In the genomic region with DNA sequence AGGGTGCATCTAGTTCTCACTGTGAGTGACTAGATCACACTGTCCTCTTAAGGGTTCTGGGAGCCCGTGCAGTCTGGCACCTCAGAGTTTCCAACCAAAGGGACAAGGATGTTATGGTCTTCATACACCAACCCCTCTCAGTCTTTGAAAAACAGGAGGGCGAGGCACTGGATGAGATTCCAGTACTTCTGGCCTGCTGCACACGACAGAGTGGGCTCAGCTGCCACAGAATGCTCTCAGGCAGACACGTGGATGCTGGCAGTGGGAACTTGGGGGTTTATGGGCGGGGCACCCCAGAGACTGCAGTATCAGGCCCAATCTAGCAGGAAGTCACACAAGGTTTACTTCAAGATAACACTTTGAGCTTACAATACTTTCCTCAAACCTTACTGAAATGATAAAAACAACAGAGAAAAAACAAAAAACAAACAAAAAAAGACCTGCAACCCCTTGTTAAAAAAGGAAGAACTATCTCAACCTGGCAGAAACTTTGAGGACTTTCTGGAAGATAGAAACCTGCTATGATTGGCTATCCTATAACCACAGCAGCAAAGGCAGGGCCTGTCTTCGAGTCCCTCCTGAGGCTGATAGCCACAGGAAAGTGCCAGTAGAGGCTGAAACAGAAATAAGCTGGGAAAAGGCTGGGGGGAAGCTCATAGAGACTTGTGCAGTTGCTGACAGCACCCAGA, we compare ENCODE assay signal across 1 cellular context.
TF ChIP-seq lines count a peak whose summit lies in the region.

No MANE protein-coding gene starts in this region.

TF ChIP-seq in K562, 482 proteins besides CTCF, POLR2A, EP300 and RAD21 (continued from another document and continues in another):
- TF ChIP-seq MGA (IDR thresholded peaks at IDR 0.05) (peak; percentile 76; the same call in 1 of the 2 replicates), CREM (IDR thresholded peaks at IDR 0.05; ENCODE audit: low read depth) (0 out of 2 replicates have a peak, but pooled peaks have one; percentile 18), ZNF436 (CRISPR knock-in tag; IDR thresholded peaks at IDR 0.05) (no peak), ZNF24 (IDR thresholded peaks at IDR 0.05) (no peak), ZNF124 (CRISPR knock-in tag; IDR thresholded peaks at IDR 0.05) (no peak), ZNF347 (CRISPR knock-in tag; IDR thresholded peaks at IDR 0.05; ENCODE audit: low read depth) (no peak), GATA2 (CRISPR knock-in tag; IDR thresholded peaks at IDR 0.05) (peak; percentile 74), CBX2 (IDR thresholded peaks at IDR 0.05; ENCODE audit: insufficient read depth, low read length, poor library complexity, severe bottlenecking) (no peak), DPF2 (IDR thresholded peaks at IDR 0.05) (peak; percentile 92), PML (IDR thresholded peaks at IDR 0.05; ENCODE audit: low read length) (no peak), ZNF384 (IDR thresholded peaks at IDR 0.05; ENCODE audit: low read depth, low read length) (no peak), SIX5 (IDR thresholded peaks at IDR 0.05; ENCODE audit: borderline replicate concordance in 1 of 2, insufficient read depth in 1 of 2, low read depth in 1 of 2, low read length in 2 of 2) (no peak), HNRNPUL1 (IDR thresholded peaks at IDR 0.05; ENCODE audit: low read length) (no peak), RB1 (IDR thresholded peaks at IDR 0.05; ENCODE audit: low read depth) (no peak), CEBPB (tag; IDR thresholded peaks at IDR 0.05) (no peak), ZNF583 (CRISPR knock-in tag; IDR thresholded peaks at IDR 0.05) (no peak; the same call in 1 of the 2 replicates), EGR1 (conservative IDR thresholded peaks at IDR 0.05) (no peak), C11orf30 (IDR thresholded peaks at IDR 0.05; ENCODE audit: low read depth) (no peak), HDAC3 (IDR thresholded peaks at IDR 0.05; ENCODE audit: borderline replicate concordance, partially characterized antibody) (peak; percentile 47), ZSCAN32 (CRISPR knock-in tag; IDR thresholded peaks at IDR 0.05) (no peak), HDAC2 (IDR thresholded peaks at IDR 0.05) (0 out of 2 replicates have a peak, but pooled peaks have one; percentile 31), ZKSCAN8 (CRISPR knock-in tag; IDR thresholded peaks at IDR 0.05) (no peak), HOMEZ (CRISPR knock-in tag; IDR thresholded peaks at IDR 0.05) (no peak), PURB (CRISPR knock-in tag; IDR thresholded peaks at IDR 0.05; ENCODE audit: low read depth) (no peak), TRIM28 (IDR thresholded peaks at IDR 0.05) (no peak)
- TF ChIP-seq, protein P1, sequence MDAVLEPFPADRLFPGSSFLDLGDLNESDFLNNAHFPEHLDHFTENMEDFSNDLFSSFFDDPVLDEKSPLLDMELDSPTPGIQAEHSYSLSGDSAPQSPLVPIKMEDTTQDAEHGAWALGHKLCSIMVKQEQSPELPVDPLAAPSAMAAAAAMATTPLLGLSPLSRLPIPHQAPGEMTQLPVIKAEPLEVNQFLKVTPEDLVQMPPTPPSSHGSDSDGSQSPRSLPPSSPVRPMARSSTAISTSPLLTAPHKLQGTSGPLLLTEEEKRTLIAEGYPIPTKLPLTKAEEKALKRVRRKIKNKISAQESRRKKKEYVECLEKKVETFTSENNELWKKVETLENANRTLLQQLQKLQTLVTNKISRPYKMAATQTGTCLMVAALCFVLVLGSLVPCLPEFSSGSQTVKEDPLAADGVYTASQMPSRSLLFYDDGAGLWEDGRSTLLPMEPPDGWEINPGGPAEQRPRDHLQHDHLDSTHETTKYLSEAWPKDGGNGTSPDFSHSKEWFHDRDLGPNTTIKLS (IDR thresholded peaks at IDR 0.05; ENCODE audit: borderline replicate concordance, low read depth) = peak; percentile 68
- TF ChIP-seq, protein P2, sequence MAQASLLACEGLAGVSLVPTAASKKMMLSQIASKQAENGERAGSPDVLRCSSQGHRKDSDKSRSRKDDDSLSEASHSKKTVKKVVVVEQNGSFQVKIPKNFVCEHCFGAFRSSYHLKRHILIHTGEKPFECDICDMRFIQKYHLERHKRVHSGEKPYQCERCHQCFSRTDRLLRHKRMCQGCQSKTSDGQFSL (CRISPR knock-in tag; IDR thresholded peaks at IDR 0.05) = no peak
- TF ChIP-seq, protein P2 (tag; IDR thresholded peaks at IDR 0.05) = no peak
- TF ChIP-seq, protein P3, sequence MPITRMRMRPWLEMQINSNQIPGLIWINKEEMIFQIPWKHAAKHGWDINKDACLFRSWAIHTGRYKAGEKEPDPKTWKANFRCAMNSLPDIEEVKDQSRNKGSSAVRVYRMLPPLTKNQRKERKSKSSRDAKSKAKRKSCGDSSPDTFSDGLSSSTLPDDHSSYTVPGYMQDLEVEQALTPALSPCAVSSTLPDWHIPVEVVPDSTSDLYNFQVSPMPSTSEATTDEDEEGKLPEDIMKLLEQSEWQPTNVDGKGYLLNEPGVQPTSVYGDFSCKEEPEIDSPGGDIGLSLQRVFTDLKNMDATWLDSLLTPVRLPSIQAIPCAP (CRISPR knock-in tag; IDR thresholded peaks at IDR 0.05; ENCODE audit: borderline replicate concordance) = no peak
- TF ChIP-seq, protein P4, sequence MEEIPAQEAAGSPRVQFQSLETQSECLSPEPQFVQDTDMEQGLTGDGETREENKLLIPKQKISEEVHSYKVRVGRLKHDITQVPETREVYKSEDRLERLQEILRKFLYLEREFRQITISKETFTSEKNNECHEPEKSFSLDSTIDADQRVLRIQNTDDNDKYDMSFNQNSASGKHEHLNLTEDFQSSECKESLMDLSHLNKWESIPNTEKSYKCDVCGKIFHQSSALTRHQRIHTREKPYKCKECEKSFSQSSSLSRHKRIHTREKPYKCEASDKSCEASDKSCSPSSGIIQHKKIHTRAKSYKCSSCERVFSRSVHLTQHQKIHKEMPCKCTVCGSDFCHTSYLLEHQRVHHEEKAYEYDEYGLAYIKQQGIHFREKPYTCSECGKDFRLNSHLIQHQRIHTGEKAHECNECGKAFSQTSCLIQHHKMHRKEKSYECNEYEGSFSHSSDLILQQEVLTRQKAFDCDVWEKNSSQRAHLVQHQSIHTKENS (CRISPR knock-in tag; IDR thresholded peaks at IDR 0.05) = no peak
- TF ChIP-seq, protein P5, sequence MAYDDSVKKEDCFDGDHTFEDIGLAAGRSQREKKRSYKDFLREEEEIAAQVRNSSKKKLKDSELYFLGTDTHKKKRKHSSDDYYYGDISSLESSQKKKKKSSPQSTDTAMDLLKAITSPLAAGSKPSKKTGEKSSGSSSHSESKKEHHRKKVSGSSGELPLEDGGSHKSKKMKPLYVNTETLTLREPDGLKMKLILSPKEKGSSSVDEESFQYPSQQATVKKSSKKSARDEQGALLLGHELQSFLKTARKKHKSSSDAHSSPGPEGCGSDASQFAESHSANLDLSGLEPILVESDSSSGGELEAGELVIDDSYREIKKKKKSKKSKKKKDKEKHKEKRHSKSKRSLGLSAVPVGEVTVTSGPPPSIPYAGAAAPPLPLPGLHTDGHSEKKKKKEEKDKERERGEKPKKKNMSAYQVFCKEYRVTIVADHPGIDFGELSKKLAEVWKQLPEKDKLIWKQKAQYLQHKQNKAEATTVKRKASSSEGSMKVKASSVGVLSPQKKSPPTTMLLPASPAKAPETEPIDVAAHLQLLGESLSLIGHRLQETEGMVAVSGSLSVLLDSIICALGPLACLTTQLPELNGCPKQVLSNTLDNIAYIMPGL (CRISPR knock-in tag; IDR thresholded peaks at IDR 0.05) = no peak
- TF ChIP-seq, protein P6, sequence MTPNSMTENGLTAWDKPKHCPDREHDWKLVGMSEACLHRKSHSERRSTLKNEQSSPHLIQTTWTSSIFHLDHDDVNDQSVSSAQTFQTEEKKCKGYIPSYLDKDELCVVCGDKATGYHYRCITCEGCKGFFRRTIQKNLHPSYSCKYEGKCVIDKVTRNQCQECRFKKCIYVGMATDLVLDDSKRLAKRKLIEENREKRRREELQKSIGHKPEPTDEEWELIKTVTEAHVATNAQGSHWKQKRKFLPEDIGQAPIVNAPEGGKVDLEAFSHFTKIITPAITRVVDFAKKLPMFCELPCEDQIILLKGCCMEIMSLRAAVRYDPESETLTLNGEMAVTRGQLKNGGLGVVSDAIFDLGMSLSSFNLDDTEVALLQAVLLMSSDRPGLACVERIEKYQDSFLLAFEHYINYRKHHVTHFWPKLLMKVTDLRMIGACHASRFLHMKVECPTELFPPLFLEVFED (CRISPR knock-in tag; conservative IDR thresholded peaks at IDR 0.05) = no peak
